ENCODE assay signal across 15 cellular contexts in the genomic region with DNA sequence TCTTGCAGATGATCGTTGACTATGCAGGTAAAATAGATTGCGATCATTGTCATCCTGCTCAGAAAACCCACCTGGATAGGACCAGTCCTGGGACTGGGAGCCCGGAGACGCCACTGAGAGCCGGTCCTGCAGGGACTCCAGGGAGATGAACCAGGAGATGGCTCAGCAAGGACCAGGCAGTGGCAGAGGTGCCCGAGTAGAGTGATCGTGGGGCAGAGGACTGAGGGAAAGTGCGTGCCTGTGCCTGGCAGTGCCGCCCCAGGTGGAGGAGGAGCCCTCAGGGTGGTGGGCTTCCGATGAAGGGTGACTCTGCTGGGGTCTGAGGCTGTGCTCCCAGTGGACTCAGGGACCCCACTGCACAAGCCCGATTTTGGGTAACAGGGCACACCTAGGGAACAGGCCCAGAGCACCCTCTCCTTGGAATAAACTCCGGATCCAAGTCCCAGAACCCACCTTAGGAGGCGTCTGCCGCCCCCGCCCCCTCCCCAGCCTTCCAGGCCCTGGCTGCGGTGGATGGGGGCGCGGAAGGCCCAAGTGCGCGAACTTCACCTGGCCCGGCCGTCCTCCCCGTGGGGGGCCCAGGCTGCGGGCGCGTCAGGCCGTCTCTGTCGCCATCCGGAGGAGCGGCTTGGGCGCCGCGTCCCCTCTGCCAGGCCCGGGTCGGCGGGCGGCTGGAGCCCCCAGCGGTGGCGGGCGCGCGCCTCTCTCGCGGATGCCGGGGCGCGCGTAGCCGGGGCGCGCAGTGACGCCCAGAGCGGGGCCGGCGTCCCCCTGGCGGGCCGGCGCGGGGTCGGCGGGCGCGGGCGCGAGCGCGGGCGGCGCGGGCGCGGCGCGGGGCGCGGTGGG.
DNase-seq lines count a peak whose midpoint lies in the region; ATAC-seq and TF ChIP-seq lines count a peak whose summit lies in the region.
"Had no signal": no experiment of that assay in that cellular context is flagged by ENCODE, and none has a peak within 500 bp of the region (broad histone marks: within the 10 kb centered on the region; RNA-seq: fewer than 3 reads in every experiment).

No MANE protein-coding gene starts in this region.

- H3K27me3 ChIP-seq in upper lobe of right lung = peaks cover 54% of the 10 kb centered on the region

- no peaks in the 10 kb centered on the region for H3K4me1 ChIP-seq in upper lobe of right lung
- H3K4me1 ChIP-seq: foreskin keratinocyte had no signal

- H3K9me3 Mint-ChIP-seq in T-cell = no peaks in the 10 kb centered on the region
- H3K9me3 Mint-ChIP-seq: activated CD4-positive, alpha-beta memory T cell treated with anti-CD3 and anti-CD28 coated beads, Interleukin-2, amount 10 ng/mL, durations not matched to agents 7 days and 5 days had no signal

- no peak overlapping the region for H3K27ac ChIP-seq in upper lobe of right lung
- H3K27ac ChIP-seq: foreskin keratinocyte had no signal

- CTCF ChIA-PET in T-cell (lab: Charles Lee) = no interaction called here

- peaks cover 0 to 1% (median 0%) of the 10 kb centered on the region in 3 donors for H3K4me1 Mint-ChIP-seq in T-cell
- H3K4me1 Mint-ChIP-seq: activated CD4-positive, alpha-beta memory T cell treated with anti-CD3 and anti-CD28 coated beads, Interleukin-2, amount 10 ng/mL, durations not matched to agents 7 days and 5 days had no signal

- intact Hi-C loops in Right ventricle myocardium superior (cut with DNase I) = no loop called here
- intact Hi-C loops in Right ventricle myocardium inferior (cut with DNase I) = no loop called here
- intact Hi-C loops in upper lobe of right lung (cut with DNase I) = no loop called here

- H3K27ac Mint-ChIP-seq in T-cell = no peak overlapping the region
- H3K27ac Mint-ChIP-seq: activated CD4-positive, alpha-beta memory T cell treated with anti-CD3 and anti-CD28 coated beads, Interleukin-2, amount 10 ng/mL, durations not matched to agents 7 days and 5 days; T-helper 17 cell had no signal

- POLR2A ChIA-PET in T-cell (lab: Charles Lee) = no interaction called here

- no peak overlapping the region for H3K4me3 ChIP-seq in upper lobe of right lung

- peaks cover 42 to 60% of the 10 kb centered on the region in 2 donors for H3K27me3 Mint-ChIP-seq in T-cell

- no peak for TF ChIP-seq CTCF in upper lobe of right lung (IDR thresholded peaks at IDR 0.05)

- no peaks in the 10 kb centered on the region for H3K36me3 ChIP-seq in upper lobe of right lung

- DNase-seq in Right ventricle myocardium superior (peak; percentile 20), Right ventricle myocardium inferior (ENCODE audit: missing footprints) (no peak), cerebellum (ENCODE audit: low spot score) (peak; percentile 81), midbrain (lab: John Stamatoyannopoulos, UW) (peak; percentile 39), upper lobe of right lung (peak; percentile 65), T-cell (no peak), NCI-H146 (lab: John Stamatoyannopoulos, UW) (no peak)
- DNase-seq: activated CD4-positive, alpha-beta memory T cell treated with anti-CD3 and anti-CD28 coated beads, Interleukin-2, amount 10 ng/mL, durations not matched to agents 7 days and 5 days; activated naive CD4-positive, alpha-beta T cell; AML-193; foreskin keratinocyte; GF-D8; NCI-H1092; T-helper 17 cell had no signal

- peak overlapping the region in 1 of 3 donors; percentile 32 for H3K4me3 Mint-ChIP-seq in T-cell
- H3K4me3 Mint-ChIP-seq: activated CD4-positive, alpha-beta memory T cell treated with anti-CD3 and anti-CD28 coated beads, Interleukin-2, amount 10 ng/mL, durations not matched to agents 7 days and 5 days; T-helper 17 cell had no signal

- no peaks in the 10 kb centered on the region for H3K9me3 ChIP-seq in upper lobe of right lung

- H3K36me3 Mint-ChIP-seq in T-cell = no peaks in the 10 kb centered on the region

- ATAC-seq in Right ventricle myocardium superior (ENCODE audit: poor library complexity) = no peak
- no peak for ATAC-seq in Right ventricle myocardium inferior
- ATAC-seq in upper lobe of right lung = no peak
- no peak for ATAC-seq in HG02642 (IDR thresholded peaks at IDR 0.05; ENCODE audit: poor library complexity, unreplicated experiment)
- ATAC-seq in T-cell (replicated peaks in 1 of 4) = no peak
- ATAC-seq: T-helper 17 cell had no signal

Comparison
In these comparisons a context has a peak if more than half of its experiments do, and no peak if none do; other contexts are left out.
1. DNase-seq: peak in Right ventricle myocardium superior (single experiment), cerebellum (single experiment), midbrain (single experiment) and upper lobe of right lung (single experiment); none in Right ventricle myocardium inferior (single experiment), T-cell (0 of 34) and NCI-H146 (single experiment).